ENCODE assay signal across 1 cellular context in genomic region chr4:122849789-122850188, GRCh38. TPM values are rescaled to one million over a fixed set of nuclear protein-coding genes. Genes with fewer than 3 reads are reported as not detected.
"Had no signal": no experiment of that assay in that cellular context is flagged by ENCODE, and none has a peak within 500 bp of the region (broad histone marks: within the 10 kb centered on the region; RNA-seq: fewer than 3 reads in every experiment).

No MANE protein-coding gene starts in this region.

RNA-seq across cellular contexts. Expression of gene FGF2, which starts 23.2 kb away (rescaled TPM):
- total RNA-seq: natural killer cell had no signal
